ENCODE assay signal across 19 cellular contexts in genomic region chr15:29860872-29861271, GRCh38. TPM values are rescaled to one million over a fixed set of nuclear protein-coding genes. Genes with fewer than 3 reads are reported as not detected.
DNase-seq lines count a peak whose midpoint lies in the region; ATAC-seq and TF ChIP-seq lines count a peak whose summit lies in the region.
"Had no signal": no experiment of that assay in that cellular context is flagged by ENCODE, and none has a peak within 500 bp of the region (broad histone marks: within the 10 kb centered on the region; RNA-seq: fewer than 3 reads in every experiment).

No MANE protein-coding gene starts in this region.

- TF ChIP-seq POLR2A in breast epithelium (IDR thresholded peaks at IDR 0.05): no peak

- H4K8ac ChIP-seq in trophoblast cell (ENCODE audit: low read depth, low read length): no peak overlapping the region

- H3K27me3 ChIP-seq in breast epithelium: no peaks in the 10 kb centered on the region
- H3K27me3 ChIP-seq in PC-3 (ENCODE audit: low read length): no peaks in the 10 kb centered on the region
- H3K27me3 ChIP-seq in trophoblast cell (ENCODE audit: insufficient read depth, low read length): no peaks in the 10 kb centered on the region

- H4K20me1 ChIP-seq in PC-3 (ENCODE audit: low read length): no peaks in the 10 kb centered on the region

- no peak overlapping the region for H3K9ac ChIP-seq in PC-3 (ENCODE audit: low read length)
- H3K9ac ChIP-seq in trophoblast cell (ENCODE audit: low read length): no peak overlapping the region
- H3K9ac ChIP-seq: KMS-11 had no signal

- H3K4me2 ChIP-seq in PC-3 (ENCODE audit: low read length): peak overlapping the region; percentile 44
- H3K4me2 ChIP-seq in trophoblast cell (ENCODE audit: low read length): no peak overlapping the region
- H3K4me2 ChIP-seq: KMS-11 had no signal

- no peaks in the 10 kb centered on the region for H3K79me1 ChIP-seq in trophoblast cell (ENCODE audit: low read length)

- H3K14ac ChIP-seq in trophoblast cell (ENCODE audit: low read length): no peak overlapping the region

- H2AK5ac ChIP-seq in trophoblast cell (ENCODE audit: low read length): no peak overlapping the region

- H2AFZ ChIP-seq in PC-3 (ENCODE audit: low read length) (no peak overlapping the region), trophoblast cell (ENCODE audit: insufficient read depth, low read length, poor library complexity) (no peak overlapping the region)

- ATAC-seq in PC-3: no peak

- H3K27ac Mint-ChIP-seq in MCF 10A (ENCODE audit: low read depth, unreplicated experiment): no peak overlapping the region
- H3K27ac Mint-ChIP-seq: CD4-positive, CD25-positive, alpha-beta regulatory T cell had no signal

- intact Hi-C loops in MCF 10A (cut with micrococcal nuclease): no loop called here
- intact Hi-C loops in breast epithelium (cut with DNase I; ENCODE audit: low total_unique reads): no loop called here
- intact Hi-C loops in PC-3 (cut with micrococcal nuclease): loop anchor here (2.0 kb wide), 1 partner anchor 16 kb away; no protein-coding TSS in a partner anchor

- H4K91ac ChIP-seq in trophoblast cell (ENCODE audit: low read depth, low read length): no peak overlapping the region

- BruUV-seq in MCF 10A (replicated peaks; lab: Mats Ljungman, UMichigan): no TSS peak
- BruUV-seq in PC-3 (replicated peaks; lab: Mats Ljungman, UMichigan): no TSS peak

- no peaks in the 10 kb centered on the region for H3K9me3 Mint-ChIP-seq in MCF 10A (ENCODE audit: unreplicated experiment)

- no peak overlapping the region for H3K23ac ChIP-seq in trophoblast cell (ENCODE audit: low read length)

- H3K9me2 ChIP-seq in PC-3 (replicated peaks; ENCODE audit: low read length): no peaks in the 10 kb centered on the region

- no peak overlapping the region for H3K18ac ChIP-seq in trophoblast cell (ENCODE audit: low read length)

- CTCF ChIA-PET in MCF 10A (lab: Yijun Ruan, JAX) (interaction anchor here (0.5 to 1.0 kb wide), 2 partner anchors 10 to 29 kb away, joined by 3 read pairs; no protein-coding TSS in a partner anchor), PC-3 (lab: Charles Lee) (no interaction called here)

- H3K36me3 Mint-ChIP-seq in MCF 10A (ENCODE audit: insufficient read depth, unreplicated experiment): no peaks in the 10 kb centered on the region
- H3K36me3 Mint-ChIP-seq: CD4-positive, CD25-positive, alpha-beta regulatory T cell had no signal

- DNase-seq in MCF 10A (ENCODE audit: unreplicated experiment) (peak; percentile 12), breast epithelium (ENCODE audit: low spot score in 2 of 2) (no peak), PC-3 (peak; percentile 54), epithelial cell of esophagus (ENCODE audit: low read depth) (peak; percentile 79), trophoblast cell (peak; percentile 34 to 93), germinal center (ENCODE audit: low spot score) (no peak), OCI-M2 (lab: John Stamatoyannopoulos, UW; ENCODE audit: unreplicated experiment) (no peak), NCI-H1694 (lab: John Stamatoyannopoulos, UW) (no peak)
- DNase-seq: BE2C; CD4-positive, CD25-positive, alpha-beta regulatory T cell; COR-L47; DMS 273 treated with DMSO at 0.1 percent for 48 hours; DND-41; H7; NCI-H1436; NCI-H2081; SHP77 treated with DMSO at 0.1 percent for 48 hours had no signal

- H3K9me3 ChIP-seq in breast epithelium (no peaks in the 10 kb centered on the region), PC-3 (ENCODE audit: low read length) (no peaks in the 10 kb centered on the region), trophoblast cell (ENCODE audit: insufficient read depth, low read depth, low read length) (peaks cover 2% of the 10 kb centered on the region)
- H3K9me3 ChIP-seq: BE2C had no signal

- H3K4me1 ChIP-seq in breast epithelium: no peaks in the 10 kb centered on the region
- peaks cover 22% of the 10 kb centered on the region for H3K4me1 ChIP-seq in PC-3 (ENCODE audit: insufficient read depth, low read length)
- peaks cover 0 to 2% of the 10 kb centered on the region in 2 experiments for H3K4me1 ChIP-seq in trophoblast cell (ENCODE audit: control insufficient read depth in 1 of 2, insufficient read depth in 2 of 2, low read length in 2 of 2)
- H3K4me1 ChIP-seq: BE2C had no signal

- no peak overlapping the region for H3K4me3 ChIP-seq in breast epithelium
- H3K4me3 ChIP-seq in PC-3 (ENCODE audit: low read length): no peak overlapping the region
- H3K4me3 ChIP-seq in epithelial cell of esophagus (ENCODE audit: low read length): no peak overlapping the region
- H3K4me3 ChIP-seq in trophoblast cell (ENCODE audit: low read depth, low read length): no peak overlapping the region

- no peak overlapping the region for H2BK5ac ChIP-seq in trophoblast cell (ENCODE audit: low read depth, low read length, poor library complexity)

- H3K4me1 Mint-ChIP-seq in MCF 10A (ENCODE audit: insufficient read depth, unreplicated experiment): peaks cover 8% of the 10 kb centered on the region
- H3K4me1 Mint-ChIP-seq: CD4-positive, CD25-positive, alpha-beta regulatory T cell had no signal

- POLR2A ChIA-PET in MCF 10A (lab: Yijun Ruan, JAX) (no interaction called here), PC-3 (lab: Charles Lee; ENCODE audit: unreplicated experiment) (no interaction called here)

- no CpG with 5 or more reads among the region's 2 CpGs for WGBS in trophoblast cell (ENCODE audit: extremely low coverage, insufficient coverage, insufficient read length)

- H3K79me2 ChIP-seq in PC-3 (ENCODE audit: low read length): no peaks in the 10 kb centered on the region
- no peaks in the 10 kb centered on the region for H3K79me2 ChIP-seq in trophoblast cell (ENCODE audit: control insufficient read depth, insufficient read depth, low read length, poor library complexity)

- no peak overlapping the region for H2BK12ac ChIP-seq in trophoblast cell (ENCODE audit: low read length)

- no peaks in the 10 kb centered on the region for H3K36me3 ChIP-seq in breast epithelium
- no peaks in the 10 kb centered on the region for H3K36me3 ChIP-seq in PC-3 (ENCODE audit: low read depth, low read length)
- no peaks in the 10 kb centered on the region for H3K36me3 ChIP-seq in trophoblast cell (ENCODE audit: control insufficient read depth in 1 of 2, insufficient read depth in 2 of 2, low read length in 2 of 2)
- H3K36me3 ChIP-seq: BE2C had no signal

- H3K4me3 Mint-ChIP-seq in MCF 10A (ENCODE audit: unreplicated experiment): no peak overlapping the region
- H3K4me3 Mint-ChIP-seq: CD4-positive, CD25-positive, alpha-beta regulatory T cell had no signal

- H3K27me3 Mint-ChIP-seq in MCF 10A (ENCODE audit: insufficient read depth, unreplicated experiment): no peaks in the 10 kb centered on the region

- H3K27ac ChIP-seq in breast epithelium (no peak overlapping the region), PC-3 (ENCODE audit: low read length) (no peak overlapping the region), trophoblast cell (ENCODE audit: low read depth, low read length) (no peak overlapping the region)
- H3K27ac ChIP-seq: 22Rv1, KMS-11 had no signal

- no peak overlapping the region for H4K12ac ChIP-seq in trophoblast cell (ENCODE audit: low read depth, low read length)

- no peak overlapping the region for H3K4ac ChIP-seq in trophoblast cell (ENCODE audit: low read depth, low read length)

- H2BK120ac ChIP-seq in trophoblast cell (ENCODE audit: insufficient read depth, low read length, poor library complexity): no peak overlapping the region

- H3F3A ChIP-seq in PC-3 (ENCODE audit: low read length, unreplicated experiment): no peaks in the 10 kb centered on the region

- no peak for TF ChIP-seq CTCF in MCF 10A (IDR thresholded peaks at IDR 0.05; ENCODE audit: unreplicated experiment)
- TF ChIP-seq CTCF in breast epithelium (IDR thresholded peaks at IDR 0.05): no peak
- no peak for TF ChIP-seq CTCF in PC-3 (conservative IDR thresholded peaks at IDR 0.05; ENCODE audit: low read depth, low read length)
- TF ChIP-seq CTCF in epithelial cell of esophagus (IDR thresholded peaks at IDR 0.05; ENCODE audit: insufficient read depth, low read depth, low read length, missing control alignments): no peak

RNA-seq across cellular contexts. Expression of gene TJP1, which starts 38.6 kb away (rescaled TPM):
- total RNA-seq in MCF 10A (2022) (114 and 137 TPM in 2 replicates), breast epithelium (100 to 1,000 TPM in 1 of 3 donors, 10 to 100 TPM in 2; 92.8 to 101 (median 97.2) TPM), PC-3 (2014; rRNA removed) (67.0 and 102 TPM in 2 replicates)
- 85.2 and 88.6 TPM in 2 replicates for polyA plus RNA-seq in trophoblast cell (2013)
- total RNA-seq: CD4-positive, CD25-positive, alpha-beta regulatory T cell had no signal

Comparison
In these comparisons a context has a peak if more than half of its experiments do, and no peak if none do; other contexts are left out.
1. DNase-seq: peak in MCF 10A (single experiment), PC-3 (single experiment), epithelial cell of esophagus (single experiment) and trophoblast cell (2 of 2); none in breast epithelium (0 of 2), germinal center (single experiment), OCI-M2 (single experiment) and NCI-H1694 (single experiment).